In the genomic region with DNA sequence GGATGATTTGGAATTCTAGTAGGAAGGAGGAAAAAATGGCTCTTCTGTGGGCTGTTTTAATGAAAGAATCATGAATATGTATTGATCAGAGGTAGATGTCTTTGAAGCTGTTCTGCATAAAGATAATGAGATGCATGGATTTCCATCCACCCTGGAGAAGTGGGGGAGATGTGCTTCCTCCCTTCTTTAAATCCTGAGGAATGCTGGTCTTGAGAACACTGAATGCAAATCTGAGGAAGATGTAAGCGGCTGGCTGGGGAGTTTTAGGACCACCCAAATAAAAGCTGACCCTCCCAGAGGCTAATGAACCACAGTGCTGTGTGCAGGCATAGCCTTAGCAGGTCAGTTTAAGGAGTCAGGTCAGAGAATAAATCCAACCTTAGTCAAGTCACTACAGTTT, we compare ENCODE assay signal across 1 cellular context.
TF ChIP-seq lines count a peak whose summit lies in the region.

No MANE protein-coding gene starts in this region.

TF ChIP-seq in GM23338, 12 proteins besides CTCF, POLR2A, EP300 and RAD21 (continued from another document):
- TF ChIP-seq ZNF462 (CRISPR knock-in tag; IDR thresholded peaks at IDR 0.05) (no peak), ZNF114 (CRISPR knock-in tag; IDR thresholded peaks at IDR 0.05) (no peak), POLR2AphosphoS5 (IDR thresholded peaks at IDR 0.05; ENCODE audit: low read depth) (no peak), JUNB (IDR thresholded peaks at IDR 0.05; ENCODE audit: unreplicated experiment) (no peak), EZH2 (IDR thresholded peaks at IDR 0.05; ENCODE audit: low read depth, unreplicated experiment) (no peak), CREB1 (CRISPR knock-in tag; IDR thresholded peaks at IDR 0.05; ENCODE audit: low read depth) (no peak), NANOG (IDR thresholded peaks at IDR 0.05; ENCODE audit: borderline replicate concordance) (no peak)
- TF ChIP-seq, protein P1, sequence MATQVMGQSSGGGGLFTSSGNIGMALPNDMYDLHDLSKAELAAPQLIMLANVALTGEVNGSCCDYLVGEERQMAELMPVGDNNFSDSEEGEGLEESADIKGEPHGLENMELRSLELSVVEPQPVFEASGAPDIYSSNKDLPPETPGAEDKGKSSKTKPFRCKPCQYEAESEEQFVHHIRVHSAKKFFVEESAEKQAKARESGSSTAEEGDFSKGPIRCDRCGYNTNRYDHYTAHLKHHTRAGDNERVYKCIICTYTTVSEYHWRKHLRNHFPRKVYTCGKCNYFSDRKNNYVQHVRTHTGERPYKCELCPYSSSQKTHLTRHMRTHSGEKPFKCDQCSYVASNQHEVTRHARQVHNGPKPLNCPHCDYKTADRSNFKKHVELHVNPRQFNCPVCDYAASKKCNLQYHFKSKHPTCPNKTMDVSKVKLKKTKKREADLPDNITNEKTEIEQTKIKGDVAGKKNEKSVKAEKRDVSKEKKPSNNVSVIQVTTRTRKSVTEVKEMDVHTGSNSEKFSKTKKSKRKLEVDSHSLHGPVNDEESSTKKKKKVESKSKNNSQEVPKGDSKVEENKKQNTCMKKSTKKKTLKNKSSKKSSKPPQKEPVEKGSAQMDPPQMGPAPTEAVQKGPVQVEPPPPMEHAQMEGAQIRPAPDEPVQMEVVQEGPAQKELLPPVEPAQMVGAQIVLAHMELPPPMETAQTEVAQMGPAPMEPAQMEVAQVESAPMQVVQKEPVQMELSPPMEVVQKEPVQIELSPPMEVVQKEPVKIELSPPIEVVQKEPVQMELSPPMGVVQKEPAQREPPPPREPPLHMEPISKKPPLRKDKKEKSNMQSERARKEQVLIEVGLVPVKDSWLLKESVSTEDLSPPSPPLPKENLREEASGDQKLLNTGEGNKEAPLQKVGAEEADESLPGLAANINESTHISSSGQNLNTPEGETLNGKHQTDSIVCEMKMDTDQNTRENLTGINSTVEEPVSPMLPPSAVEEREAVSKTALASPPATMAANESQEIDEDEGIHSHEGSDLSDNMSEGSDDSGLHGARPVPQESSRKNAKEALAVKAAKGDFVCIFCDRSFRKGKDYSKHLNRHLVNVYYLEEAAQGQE (IDR thresholded peaks at IDR 0.05; ENCODE audit: unreplicated experiment): no peak
